Comparison of ENCODE assay signal across 11 cellular contexts in the genomic region with DNA sequence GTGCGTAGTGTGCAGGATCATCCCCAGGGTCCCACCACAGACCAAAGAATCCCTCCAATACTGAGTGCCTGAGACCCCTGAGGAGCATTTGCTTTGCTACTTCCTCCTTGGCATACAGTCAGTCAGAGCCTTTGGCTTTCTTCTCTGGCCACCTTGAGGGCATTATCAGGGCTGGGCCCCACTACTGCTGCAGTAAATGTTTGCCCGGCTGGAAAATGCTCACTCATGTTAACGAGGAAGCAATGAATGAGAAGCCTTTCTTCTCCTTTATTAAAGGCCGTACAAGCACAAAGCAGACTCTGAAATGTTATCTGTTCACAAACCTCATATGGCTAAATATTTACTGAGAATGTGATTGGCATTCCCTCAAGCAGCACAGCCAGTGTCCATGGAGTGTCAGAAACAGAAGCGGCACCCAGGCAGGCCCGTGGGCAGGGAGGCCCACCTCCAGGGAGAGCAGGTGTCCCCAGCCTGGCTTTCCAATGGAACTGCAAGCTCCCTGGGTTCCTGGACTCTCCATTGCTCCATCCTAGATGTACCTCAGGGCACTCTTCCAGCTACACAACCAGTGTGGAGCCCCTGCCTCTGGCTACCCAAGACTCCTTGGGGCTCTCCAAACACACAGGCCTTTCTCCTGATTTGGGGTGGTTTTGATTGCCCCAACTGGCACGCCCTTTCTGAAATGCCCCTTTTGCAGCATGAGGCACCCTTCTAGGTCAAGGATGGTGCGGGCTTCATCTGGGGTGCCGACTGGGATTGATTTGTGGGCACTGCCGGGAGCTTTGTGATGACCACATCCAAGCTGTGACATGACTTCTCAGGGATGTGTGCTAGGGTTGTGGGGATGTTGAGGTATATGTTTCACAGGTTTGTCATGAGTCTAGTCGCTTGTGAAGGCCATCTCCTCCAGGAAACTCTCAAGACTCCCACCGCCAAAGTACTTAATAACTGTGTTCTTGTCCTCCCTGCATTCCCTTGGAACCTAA.
DNase-seq lines count a peak whose midpoint lies in the region; ATAC-seq and TF ChIP-seq lines count a peak whose summit lies in the region.
"Had no signal": no experiment of that assay in that cellular context is flagged by ENCODE, and none has a peak within 500 bp of the region (broad histone marks: within the 10 kb centered on the region; RNA-seq: fewer than 3 reads in every experiment).

No MANE protein-coding gene starts in this region.

- 69 to 70% methylated on average over 12 of the region's 12 CpGs for whole genome bisulfite sequencing in lung, 2 donors

- H3K27ac ChIP-seq in ascending aorta = peak overlapping the region; percentile 63 to 73
- peak overlapping the region; percentile 38 to 43 for H3K27ac ChIP-seq in lung (ENCODE audit: low read depth in 1 of 2, low read length in 1 of 2)
- H3K27ac ChIP-seq: SJSA1 had no signal

- H3K4me3 ChIP-seq in ascending aorta (no peak overlapping the region), lung (no peak overlapping the region)
- H3K4me3 ChIP-seq: SJSA1 had no signal

- H3K27me3 Mint-ChIP-seq in stimulated activated naive B cell treated with anti-CD40 and anti-IgM and Interleukin-4, amounts not matched to agents 10 μg/mL and 1 μg/mL and 100 μg/mL, for 72 hours = peaks cover 0 to 5% of the 10 kb centered on the region in 2 donors

- H3K9me3 Mint-ChIP-seq in stimulated activated naive B cell treated with anti-CD40 and anti-IgM and Interleukin-4, amounts not matched to agents 10 μg/mL and 1 μg/mL and 100 μg/mL, for 72 hours = peaks cover 11% of the 10 kb centered on the region in 2 donors

- H3K27me3 ChIP-seq in ascending aorta = no peaks in the 10 kb centered on the region
- H3K27me3 ChIP-seq in lung (ENCODE audit: control insufficient read depth, insufficient read depth) = no peaks in the 10 kb centered on the region
- H3K27me3 ChIP-seq: SJSA1 had no signal

- H3K4me1 Mint-ChIP-seq in stimulated activated naive B cell treated with anti-CD40 and anti-IgM and Interleukin-4, amounts not matched to agents 10 μg/mL and 1 μg/mL and 100 μg/mL, for 72 hours = peaks cover 15 to 24% of the 10 kb centered on the region in 2 donors

- DNase-seq in Right ventricle myocardium inferior (ENCODE audit: missing footprints) (peak; percentile 27), cardiac septum (ENCODE audit: low spot score) (no peak), ascending aorta (ENCODE audit: low spot score in 2 of 2) (no peak), lung (ENCODE audit: low spot score) (no peak)
- no peak for DNase-seq in stimulated activated naive B cell treated with anti-CD40 and anti-IgM and Interleukin-4, amounts not matched to agents 10 μg/mL and 1 μg/mL and 100 μg/mL, for 72 hours
- DNase-seq: activated T-cell treated with anti-CD3 and anti-CD28 coated beads, Interleukin-2, amount 50 U/mL, for 72 hours; effector CD4-positive, alpha-beta T cell had no signal

- peaks cover 8 to 18% of the 10 kb centered on the region in 2 donors for H3K4me1 ChIP-seq in ascending aorta
- H3K4me1 ChIP-seq in lung (ENCODE audit: control insufficient read depth in 2 of 2, insufficient read depth in 2 of 2, low read length in 2 of 2) = peaks cover 10 to 13% of the 10 kb centered on the region in 2 donors

- no peak overlapping the region for H3K27ac Mint-ChIP-seq in stimulated activated naive B cell treated with anti-CD40 and anti-IgM and Interleukin-4, amounts not matched to agents 10 μg/mL and 1 μg/mL and 100 μg/mL, for 72 hours
- H3K27ac Mint-ChIP-seq: activated T-cell treated with anti-CD3 and anti-CD28 coated beads, Interleukin-2, amount 50 U/mL, for 72 hours had no signal

- H3K4me3 Mint-ChIP-seq in stimulated activated naive B cell treated with anti-CD40 and anti-IgM and Interleukin-4, amounts not matched to agents 10 μg/mL and 1 μg/mL and 100 μg/mL, for 72 hours = no peak overlapping the region
- H3K4me3 Mint-ChIP-seq: activated T-cell treated with anti-CD3 and anti-CD28 coated beads, Interleukin-2, amount 50 U/mL, for 72 hours had no signal

- TF ChIP-seq CTCF in ascending aorta (IDR thresholded peaks at IDR 0.05) = no peak
- TF ChIP-seq CTCF in lung (IDR thresholded peaks at IDR 0.05; ENCODE audit: control extremely low read depth, extremely low read depth) = no peak

- intact Hi-C loops in Right ventricle myocardium inferior (cut with DNase I) = loop anchor here (2.0 to 5.0 kb wide), 2 partner anchors 51 to 194 kb away; no protein-coding TSS in a partner anchor
- intact Hi-C loops in cardiac septum (cut with DNase I) = loop anchor here (2.0 to 5.0 kb wide), 2 partner anchors 50 to 109 kb away; no protein-coding TSS in a partner anchor
- intact Hi-C loops in ascending aorta (cut with DNase I) = no loop called here

- peaks cover 0 to 15% of the 10 kb centered on the region in 2 donors for H3K9me3 ChIP-seq in ascending aorta
- peaks cover 0 to 7% of the 10 kb centered on the region in 2 donors for H3K9me3 ChIP-seq in lung (ENCODE audit: control insufficient read depth in 2 of 2, insufficient read depth in 1 of 2, low read length in 1 of 2)

- H3K36me3 ChIP-seq in ascending aorta = no peaks in the 10 kb centered on the region
- no peaks in the 10 kb centered on the region for H3K36me3 ChIP-seq in lung (ENCODE audit: control insufficient read depth in 2 of 2, insufficient read depth in 2 of 2, low read length in 2 of 2)
- H3K36me3 ChIP-seq: SJSA1 had no signal

- peaks cover 0 to 4% of the 10 kb centered on the region in 2 donors for H3K36me3 Mint-ChIP-seq in stimulated activated naive B cell treated with anti-CD40 and anti-IgM and Interleukin-4, amounts not matched to agents 10 μg/mL and 1 μg/mL and 100 μg/mL, for 72 hours

- ATAC-seq in Right ventricle myocardium inferior (peak; percentile 3), lung (ENCODE audit: insufficient read depth, low FRiP score) (no peak), GM19467 (IDR thresholded peaks at IDR 0.05; ENCODE audit: unreplicated experiment) (no peak), HG03378 (IDR thresholded peaks at IDR 0.05; ENCODE audit: unreplicated experiment) (no peak), HG03520 (IDR thresholded peaks at IDR 0.05; ENCODE audit: unreplicated experiment) (no peak)
- ATAC-seq in stimulated activated naive B cell treated with anti-CD40 and anti-IgM and Interleukin-4, amounts not matched to agents 10 μg/mL and 1 μg/mL and 100 μg/mL, for 72 hours (replicated peaks) = no peak
- ATAC-seq: activated T-cell treated with anti-CD3 and anti-CD28 coated beads, Interleukin-2, amount 50 U/mL, for 72 hours had no signal
